Comparison of ENCODE assay signal across 24 cellular contexts in genomic region chr7:57354679-57355338, GRCh38.
"Had no signal": no experiment of that assay in that cellular context is flagged by ENCODE, and none has a peak within 500 bp of the region (broad histone marks: within the 10 kb centered on the region; RNA-seq: fewer than 3 reads in every experiment).

No MANE protein-coding gene starts in this region.

- H3K4me3 ChIP-seq: SJCRH30, SK-N-MC had no signal

- DNase-seq: activated CD4-positive, alpha-beta T cell treated with anti-CD3 and anti-CD28 coated beads for 36 hours; activated CD4-positive, alpha-beta T cell treated with anti-CD3 and anti-CD28 coated beads, Interleukin-2, amount 10 ng/mL, durations not matched to agents 7 days and 5 days; activated CD4-positive, alpha-beta T cell treated with anti-CD3 and anti-CD28 coated beads, Interleukin-2, amount 50 U/mL, for 48 hours; activated CD8-positive, alpha-beta T cell treated with anti-CD3 and anti-CD28 coated beads, Interleukin-2, amount 10 ng/mL, durations not matched to agents 7 days and 5 days; activated gamma-delta T cell; activated naive CD4-positive, alpha-beta T cell treated with Interleukin-2 at 50 U/mL for 16 hours; activated T-cell treated with anti-CD3 and anti-CD28 coated beads, Interleukin-2, amount 50 U/mL, for 24 hours; anterior cingulate cortex; central memory CD4-positive, alpha-beta T cell; Karpas-422; KBM-7; NCI-H1105; NCI-H1417 treated with DMSO at 0.1 percent for 48 hours; NCI-H1930; NCI-H2081 treated with DMSO at 0.1 percent for 48 hours; NCI-H226; NCI-H446 treated with DMSO at 0.1 percent for 48 hours; NCI-H524 treated with DMSO at 0.1 percent for 48 hours; SJCRH30; T1000 had no signal

- ATAC-seq: activated CD4-positive, alpha-beta T cell treated with anti-CD3 and anti-CD28 coated beads for 36 hours; activated CD4-positive, CD25-positive, alpha-beta regulatory T cell treated with anti-CD3 and anti-CD28 coated beads, Interleukin-2, amount 50 U/mL, for 24 hours; activated CD8-positive, alpha-beta T cell treated with anti-CD3 and anti-CD28 coated beads, Interleukin-2, amount 10 ng/mL, durations not matched to agents 7 days and 5 days; activated naive CD4-positive, alpha-beta T cell treated with anti-CD3 and anti-CD28 coated beads, Interleukin-2, amount 50 U/mL, for 72 hours; Panc1 had no signal

- H3K4me1 ChIP-seq: SJCRH30 had no signal

- H3K27me3 ChIP-seq: SJCRH30 had no signal

- H3K36me3 ChIP-seq: SJCRH30 had no signal

- H3K27ac ChIP-seq: SJCRH30, SK-N-MC had no signal

- H3K9me3 ChIP-seq: SJCRH30 had no signal
